In the genomic region with DNA sequence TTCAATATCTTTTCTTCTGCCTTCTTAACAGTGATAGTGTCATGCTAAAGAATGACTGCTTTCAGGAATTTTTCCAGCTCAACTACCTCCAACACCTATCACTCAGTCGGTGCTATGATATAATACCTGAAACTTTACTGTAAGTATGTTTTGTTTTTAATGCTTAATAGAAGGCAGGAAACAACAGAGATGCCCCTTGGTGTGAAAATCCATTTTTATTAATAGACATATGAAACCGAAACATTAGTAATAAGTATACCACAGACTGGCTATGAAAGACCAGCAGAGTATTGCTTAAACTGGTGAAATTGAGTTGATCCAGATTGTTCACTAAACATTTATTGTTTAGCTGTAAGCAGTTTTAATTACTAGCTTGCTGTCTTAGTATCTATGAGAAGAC, we compare ENCODE assay signal across 13 cellular contexts. TPM values are rescaled to one million over a fixed set of nuclear protein-coding genes. Genes with fewer than 3 reads are reported as not detected.
DNase-seq lines count a peak whose midpoint lies in the region; ATAC-seq lines count a peak whose summit lies in the region.
"Had no signal": no experiment of that assay in that cellular context is flagged by ENCODE, and none has a peak within 500 bp of the region (broad histone marks: within the 10 kb centered on the region; RNA-seq: fewer than 3 reads in every experiment).

No MANE protein-coding gene starts in this region.

- no peak for DNase-seq in central memory CD8-positive, alpha-beta T cell (ENCODE audit: low spot score in 2 of 2)
- no peak for DNase-seq in activated T-helper 1 cell treated with anti-CD3 and anti-CD28 coated beads, Interleukin-12 subunit alpha, Interleukin-12 subunit beta, Interleukin-2, Interleukin-4 antibody, amounts not matched to agents 30 ng/mL and 10 ng/mL and 1 ng/mL, durations not matched to agents 14 hours and 24 hours and 36 hours (ENCODE audit: low spot score)
- DNase-seq in ACHN (no peak), NCI-H2107 treated with DMSO at 0.1 percent for 48 hours (lab: John Stamatoyannopoulos, UW; ENCODE audit: unreplicated experiment) (no peak), germinal center (ENCODE audit: low spot score) (no peak)
- DNase-seq: EL, midbrain, NCI-H1417 treated with DMSO at 0.1 percent for 48 hours, PC-9 had no signal

- peak; percentile 98 for ATAC-seq in GM18868 (IDR thresholded peaks at IDR 0.05; ENCODE audit: unreplicated experiment)
- ATAC-seq in GM21447 (IDR thresholded peaks at IDR 0.05; ENCODE audit: unreplicated experiment) = peak; percentile 96
- ATAC-seq in HG03066 (IDR thresholded peaks at IDR 0.05; ENCODE audit: low read depth, unreplicated experiment) = peak; percentile 96
- ATAC-seq in central memory CD8-positive, alpha-beta T cell (replicated peaks; ENCODE audit: extremely low read depth, poor library complexity, severe bottlenecking) = no peak

- peaks cover 35% of the 10 kb centered on the region for H3K36me3 Mint-ChIP-seq in central memory CD8-positive, alpha-beta T cell (ENCODE audit: insufficient read depth)
- peaks cover 61% of the 10 kb centered on the region for H3K36me3 Mint-ChIP-seq in activated T-helper 1 cell treated with anti-CD3 and anti-CD28 coated beads, Interleukin-12 subunit alpha, Interleukin-12 subunit beta, Interleukin-2, Interleukin-4 antibody, amounts not matched to agents 30 ng/mL and 10 ng/mL and 1 ng/mL, durations not matched to agents 14 hours and 24 hours and 36 hours (ENCODE audit: low read depth)

- H3K4me1 Mint-ChIP-seq in central memory CD8-positive, alpha-beta T cell = no peaks in the 10 kb centered on the region
- no peaks in the 10 kb centered on the region for H3K4me1 Mint-ChIP-seq in activated T-helper 1 cell treated with anti-CD3 and anti-CD28 coated beads, Interleukin-12 subunit alpha, Interleukin-12 subunit beta, Interleukin-2, Interleukin-4 antibody, amounts not matched to agents 30 ng/mL and 10 ng/mL and 1 ng/mL, durations not matched to agents 14 hours and 24 hours and 36 hours (ENCODE audit: low read depth)

- no peaks in the 10 kb centered on the region for H3K27me3 Mint-ChIP-seq in central memory CD8-positive, alpha-beta T cell
- no peaks in the 10 kb centered on the region for H3K27me3 Mint-ChIP-seq in activated T-helper 1 cell treated with anti-CD3 and anti-CD28 coated beads, Interleukin-12 subunit alpha, Interleukin-12 subunit beta, Interleukin-2, Interleukin-4 antibody, amounts not matched to agents 30 ng/mL and 10 ng/mL and 1 ng/mL, durations not matched to agents 14 hours and 24 hours and 36 hours (ENCODE audit: insufficient read depth)
- H3K27me3 Mint-ChIP-seq: dendritic cell treated with granulocyte-macrophage colony-stimulating factor and Interleukin-4, amounts not matched to agents 40 ng/mL and 50 ng/mL, for 4 days had no signal

- H3K4me3 Mint-ChIP-seq in central memory CD8-positive, alpha-beta T cell = no peak overlapping the region
- H3K4me3 Mint-ChIP-seq in activated T-helper 1 cell treated with anti-CD3 and anti-CD28 coated beads, Interleukin-12 subunit alpha, Interleukin-12 subunit beta, Interleukin-2, Interleukin-4 antibody, amounts not matched to agents 30 ng/mL and 10 ng/mL and 1 ng/mL, durations not matched to agents 14 hours and 24 hours and 36 hours = no peak overlapping the region
- H3K4me3 Mint-ChIP-seq: dendritic cell treated with granulocyte-macrophage colony-stimulating factor and Interleukin-4, amounts not matched to agents 40 ng/mL and 50 ng/mL, for 4 days had no signal

- in situ Hi-C loops in ACHN (cut with HindIII; ENCODE audit: low pct_ligation_motif_present, low pct_unique_long_range_greater_than_20kb, low sequenced_read_pairs) = no loop called here

- H3K27ac Mint-ChIP-seq in central memory CD8-positive, alpha-beta T cell (ENCODE audit: low read depth) = peak overlapping the region; percentile 12
- no peak overlapping the region for H3K27ac Mint-ChIP-seq in activated T-helper 1 cell treated with anti-CD3 and anti-CD28 coated beads, Interleukin-12 subunit alpha, Interleukin-12 subunit beta, Interleukin-2, Interleukin-4 antibody, amounts not matched to agents 30 ng/mL and 10 ng/mL and 1 ng/mL, durations not matched to agents 14 hours and 24 hours and 36 hours
- H3K27ac Mint-ChIP-seq: dendritic cell treated with granulocyte-macrophage colony-stimulating factor and Interleukin-4, amounts not matched to agents 40 ng/mL and 50 ng/mL, for 4 days had no signal

- intact Hi-C loops in activated T-helper 1 cell treated with anti-CD3 and anti-CD28 coated beads, Interleukin-12 subunit alpha, Interleukin-12 subunit beta, Interleukin-2, Interleukin-4 antibody, amounts not matched to agents 30 ng/mL and 10 ng/mL and 1 ng/mL, durations not matched to agents 14 hours and 24 hours and 36 hours (cut with micrococcal nuclease) = no loop called here

- H3K9me3 Mint-ChIP-seq in central memory CD8-positive, alpha-beta T cell = no peaks in the 10 kb centered on the region
- H3K9me3 Mint-ChIP-seq in activated T-helper 1 cell treated with anti-CD3 and anti-CD28 coated beads, Interleukin-12 subunit alpha, Interleukin-12 subunit beta, Interleukin-2, Interleukin-4 antibody, amounts not matched to agents 30 ng/mL and 10 ng/mL and 1 ng/mL, durations not matched to agents 14 hours and 24 hours and 36 hours = no peaks in the 10 kb centered on the region
- H3K9me3 Mint-ChIP-seq: dendritic cell treated with granulocyte-macrophage colony-stimulating factor and Interleukin-4, amounts not matched to agents 40 ng/mL and 50 ng/mL, for 4 days had no signal

RNA-seq across cellular contexts. Expression of gene SKP2, which starts 25.2 kb away (rescaled TPM):
- total RNA-seq in activated T-helper 1 cell treated with anti-CD3 and anti-CD28 coated beads, Interleukin-12 subunit alpha, Interleukin-12 subunit beta, Interleukin-2, Interleukin-4 antibody, amounts not matched to agents 30 ng/mL and 10 ng/mL and 1 ng/mL, durations not matched to agents 14 hours and 24 hours and 36 hours = 54.6 and 61.2 TPM in 2 replicates

RNA-seq across cellular contexts. Expression of gene LMBRD2, which starts 25.5 kb away (rescaled TPM):
- 8.9 and 12.3 TPM in 2 replicates for total RNA-seq in activated T-helper 1 cell treated with anti-CD3 and anti-CD28 coated beads, Interleukin-12 subunit alpha, Interleukin-12 subunit beta, Interleukin-2, Interleukin-4 antibody, amounts not matched to agents 30 ng/mL and 10 ng/mL and 1 ng/mL, durations not matched to agents 14 hours and 24 hours and 36 hours
